Comparison of ENCODE assay signal across 22 cellular contexts in the genomic region with DNA sequence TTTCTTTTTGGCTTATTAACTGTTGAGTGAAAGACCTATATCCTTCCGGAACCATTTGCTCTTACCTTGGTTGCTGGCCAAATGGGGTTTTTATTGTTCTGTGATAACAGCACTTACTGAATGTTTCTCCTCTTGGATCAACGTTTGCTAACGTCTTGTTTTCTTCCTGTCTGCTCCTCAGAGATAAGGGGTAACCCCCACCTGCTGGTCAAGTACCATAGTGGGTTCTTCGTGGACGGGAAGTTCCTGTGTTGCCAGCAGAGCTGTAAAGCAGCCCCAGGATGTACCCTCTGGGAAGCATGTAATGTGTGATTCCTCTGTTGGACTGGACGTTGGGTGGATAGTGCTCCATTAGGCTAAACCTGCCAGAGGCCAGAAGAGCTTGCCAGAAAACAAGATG. TPM values are rescaled to one million over a fixed set of nuclear protein-coding genes. Genes with fewer than 3 reads are reported as not detected.
DNase-seq lines count a peak whose midpoint lies in the region; ATAC-seq and TF ChIP-seq lines count a peak whose summit lies in the region.
"Had no signal": no experiment of that assay in that cellular context is flagged by ENCODE, and none has a peak within 500 bp of the region (broad histone marks: within the 10 kb centered on the region; RNA-seq: fewer than 3 reads in every experiment).

No MANE protein-coding gene starts in this region.

- H3F3A ChIP-seq in SK-N-SH (replicated peaks; ENCODE audit: insufficient read depth) (no peaks in the 10 kb centered on the region), neural progenitor cell (ENCODE audit: low read depth) (no peaks in the 10 kb centered on the region)

- H3K4me3 Mint-ChIP-seq in neural progenitor cell: no peak overlapping the region
- H3K4me3 Mint-ChIP-seq: activated CD4-positive, alpha-beta memory T cell treated with anti-CD3 and anti-CD28 coated beads, Interleukin-2, amount 10 ng/mL, durations not matched to agents 7 days and 5 days; neural crest cell had no signal

- H3K9me3 ChIP-seq in SK-N-SH (no peaks in the 10 kb centered on the region), neural progenitor cell (ENCODE audit: low read depth) (no peaks in the 10 kb centered on the region)
- H3K9me3 ChIP-seq: prostate gland, spleen had no signal

- TF ChIP-seq CTCF in SK-N-SH (IDR thresholded peaks at IDR 0.05) (no peak), neural progenitor cell (IDR thresholded peaks at IDR 0.05) (no peak)

- H3K4me2 ChIP-seq in SK-N-SH (no peak overlapping the region), neural progenitor cell (no peak overlapping the region)

- CTCF ChIA-PET in SK-N-SH (lab: Yijun Ruan, JAX): no interaction called here

- no peak for TF ChIP-seq RAD21 in SK-N-SH (IDR thresholded peaks at IDR 0.05; ENCODE audit: low read length)

- H3K9me2 ChIP-seq in SK-N-SH: no peaks in the 10 kb centered on the region

- no peak overlapping the region for H3K4me3 ChIP-seq in SK-N-SH (ENCODE audit: low read depth in 2 of 2, low read length in 1 of 2)
- no peak overlapping the region for H3K4me3 ChIP-seq in neural progenitor cell
- H3K4me3 ChIP-seq: prostate gland, spleen had no signal

- H3K9me3 Mint-ChIP-seq in neural progenitor cell: no peaks in the 10 kb centered on the region
- H3K9me3 Mint-ChIP-seq: activated CD4-positive, alpha-beta memory T cell treated with anti-CD3 and anti-CD28 coated beads, Interleukin-2, amount 10 ng/mL, durations not matched to agents 7 days and 5 days had no signal

- H3K36me3 Mint-ChIP-seq in neural progenitor cell: no peaks in the 10 kb centered on the region

- no peak overlapping the region for H3K27ac Mint-ChIP-seq in neural progenitor cell
- H3K27ac Mint-ChIP-seq: activated CD4-positive, alpha-beta memory T cell treated with anti-CD3 and anti-CD28 coated beads, Interleukin-2, amount 10 ng/mL, durations not matched to agents 7 days and 5 days had no signal

- POLR2A ChIA-PET in SK-N-SH (lab: Yijun Ruan, JAX): no interaction called here

- H3K27me3 ChIP-seq in SK-N-SH (ENCODE audit: insufficient read depth): no peaks in the 10 kb centered on the region
- H3K27me3 ChIP-seq in neural progenitor cell: no peaks in the 10 kb centered on the region

- H2AFZ ChIP-seq in SK-N-SH (ENCODE audit: low read depth): no peak overlapping the region
- peak overlapping the region; percentile 72 for H2AFZ ChIP-seq in neural progenitor cell (replicated peaks)

- H3K4me1 Mint-ChIP-seq in neural progenitor cell: peaks cover 7% of the 10 kb centered on the region
- H3K4me1 Mint-ChIP-seq: activated CD4-positive, alpha-beta memory T cell treated with anti-CD3 and anti-CD28 coated beads, Interleukin-2, amount 10 ng/mL, durations not matched to agents 7 days and 5 days had no signal

- H3K9ac ChIP-seq in SK-N-SH (no peak overlapping the region), neural progenitor cell (no peak overlapping the region)

- DNase-seq in SK-N-SH (no peak), NCI-H1092 treated with DMSO at 0.1 percent for 48 hours (lab: John Stamatoyannopoulos, UW) (peak; percentile 77), dermis microvascular lymphatic vessel endothelial cell (ENCODE audit: low read depth in 2 of 2) (peak; percentile 86 to 96), neural progenitor cell (ENCODE audit: low spot score) (no peak), midbrain (lab: John Stamatoyannopoulos, UW) (no peak), DMS53 treated with DMSO at 0.1 percent for 48 hours (lab: John Stamatoyannopoulos, UW; ENCODE audit: unreplicated experiment) (no peak), HT-29 (ENCODE audit: low spot score) (no peak)
- DNase-seq: activated CD4-positive, alpha-beta memory T cell treated with anti-CD3 and anti-CD28 coated beads, Interleukin-2, amount 10 ng/mL, durations not matched to agents 7 days and 5 days; activated naive CD4-positive, alpha-beta T cell; hippocampal formation; IMR-90; kidney; NCI-H187 treated with DMSO at 0.1 percent for 48 hours; RPMI8226; spleen had no signal

- WGBS in SK-N-SH (ENCODE audit: low lambda C conversion rate): 16% methylated on average over 6 of the region's 6 CpGs

- ATAC-seq in SK-N-SH treated with all-trans-retinoic acid at 6 μM for 48 hours: no peak
- ATAC-seq: HCT116 had no signal

- H3K4me1 ChIP-seq in SK-N-SH (ENCODE audit: control insufficient read depth in 1 of 2, insufficient read depth in 2 of 2, low read depth in 1 of 2, low read length in 1 of 2): peaks cover 0 to 2% of the 10 kb centered on the region in 2 experiments; a peak in 1 of 4 replicates
- H3K4me1 ChIP-seq in neural progenitor cell: peaks cover 9% of the 10 kb centered on the region
- H3K4me1 ChIP-seq: prostate gland, spleen had no signal

- H3K36me3 ChIP-seq in SK-N-SH (replicated peaks in 1 of 2; ENCODE audit: control insufficient read depth in 1 of 2, insufficient read depth in 2 of 2, low read length in 1 of 2): no peaks in the 10 kb centered on the region
- H3K36me3 ChIP-seq in neural progenitor cell: no peaks in the 10 kb centered on the region
- H3K36me3 ChIP-seq: prostate gland, spleen had no signal

- H3K27ac ChIP-seq in SK-N-SH (ENCODE audit: low read depth in 2 of 2, low read length in 1 of 2): no peak overlapping the region
- H3K27ac ChIP-seq in neural progenitor cell: no peak overlapping the region
- H3K27ac ChIP-seq: prostate gland had no signal

- TF ChIP-seq EP300 in SK-N-SH (IDR thresholded peaks at IDR 0.05; ENCODE audit: borderline replicate concordance in 1 of 2, low read depth in 1 of 2, low read length in 1 of 2): no peak

- H3K79me2 ChIP-seq in SK-N-SH (ENCODE audit: insufficient read depth) (no peaks in the 10 kb centered on the region), neural progenitor cell (ENCODE audit: low read depth) (no peaks in the 10 kb centered on the region)

- no peaks in the 10 kb centered on the region for H4K20me1 ChIP-seq in SK-N-SH (ENCODE audit: insufficient read depth)
- no peaks in the 10 kb centered on the region for H4K20me1 ChIP-seq in neural progenitor cell (ENCODE audit: low read depth)

- no peaks in the 10 kb centered on the region for H3K27me3 Mint-ChIP-seq in neural progenitor cell (ENCODE audit: insufficient read depth, low read depth)

TF ChIP-seq in SK-N-SH treated with all-trans-retinoic acid at 6 μM for 48 hours, 23 proteins besides CTCF, POLR2A, EP300 and RAD21:
- TF ChIP-seq CREB5 (CRISPR knock-in tag; IDR thresholded peaks at IDR 0.05; ENCODE audit: low read depth) (no peak), ISL1 (CRISPR knock-in tag; IDR thresholded peaks at IDR 0.05) (peak; percentile 42)

TF ChIP-seq in SK-N-SH, 30 proteins besides CTCF, POLR2A, EP300 and RAD21:
- TF ChIP-seq TAF1 (IDR thresholded peaks at IDR 0.05; ENCODE audit: borderline replicate concordance, low read depth, low read length) (no peak), RXRA (IDR thresholded peaks at IDR 0.05; ENCODE audit: borderline replicate concordance, low read depth) (no peak), USF2 (IDR thresholded peaks at IDR 0.05; ENCODE audit: borderline replicate concordance, low read depth, low read length) (no peak), NFIC (IDR thresholded peaks at IDR 0.05; ENCODE audit: borderline replicate concordance) (no peak), GABPA (IDR thresholded peaks at IDR 0.05; ENCODE audit: low read depth) (no peak), FOXM1 (IDR thresholded peaks at IDR 0.05; ENCODE audit: low read depth) (no peak), GATA2 (CRISPR knock-in tag; IDR thresholded peaks at IDR 0.05) (no peak), MEF2A (IDR thresholded peaks at IDR 0.05; ENCODE audit: borderline replicate concordance, low read depth) (no peak), FOSL2 (IDR thresholded peaks at IDR 0.05; ENCODE audit: borderline replicate concordance, low read depth) (no peak), SMC3 (IDR thresholded peaks at IDR 0.05; ENCODE audit: low read depth, low read length) (no peak), RCOR1 (IDR thresholded peaks at IDR 0.05; ENCODE audit: low read length) (no peak), USF1 (IDR thresholded peaks at IDR 0.05; ENCODE audit: borderline replicate concordance, low read depth) (no peak), TEAD4 (IDR thresholded peaks at IDR 0.05; ENCODE audit: borderline replicate concordance, insufficient read depth) (no peak)

RNA-seq across cellular contexts. Expression of gene BMX, which starts 15.3 kb away (rescaled TPM):
- polyA plus RNA-seq in SK-N-SH (2012; rRNA removed): not detected in 2 replicates
- polyA plus RNA-seq in SK-N-SH (2012; cell fraction: cytosol; rRNA removed): 0.01 TPM in 1 of 2 replicates, not detected in the other
- polyA plus RNA-seq in SK-N-SH (2012; cell fraction: nucleus; rRNA removed): not detected in 2 replicates
- 68.9 and 119 TPM in 2 replicates for total RNA-seq in dermis microvascular lymphatic vessel endothelial cell
- not detected in 2 replicates for total RNA-seq in neural progenitor cell (ENCODE audit: low replicate concordance)
- total RNA-seq in HT-29 (2014; rRNA removed; shearing (Covaris generic)): not detected in 2 replicates
- total RNA-seq: activated CD4-positive, alpha-beta memory T cell treated with anti-CD3 and anti-CD28 coated beads, Interleukin-2, amount 10 ng/mL, durations not matched to agents 7 days and 5 days; chondrocyte; G401; IMR-90; neural crest cell had no signal
- polyA plus RNA-seq: BJ, IMR-90 had no signal

RNA-seq across cellular contexts. Expression of gene PIR, which starts 22.8 kb away (rescaled TPM):
- polyA plus RNA-seq in SK-N-SH (2012; rRNA removed): 12.3 and 13.2 TPM in 2 replicates
- polyA plus RNA-seq in SK-N-SH (2012; cell fraction: cytosol; rRNA removed): 16.1 and 16.5 TPM in 2 replicates
- polyA plus RNA-seq in SK-N-SH (2012; cell fraction: nucleus; rRNA removed): 10.8 and 12.6 TPM in 2 replicates
- 98.9 and 117 TPM in 2 replicates for total RNA-seq in dermis microvascular lymphatic vessel endothelial cell
- 40.2 and 45.0 TPM in 2 replicates for total RNA-seq in neural progenitor cell (ENCODE audit: low replicate concordance)
- 9.8 and 10.3 TPM in 2 replicates for total RNA-seq in HT-29 (2014; rRNA removed; shearing (Covaris generic))

Comparison
In these comparisons a context has a peak if more than half of its experiments do, and no peak if none do; other contexts are left out.
1. DNase-seq: peak in NCI-H1092 treated with DMSO at 0.1 percent for 48 hours (single experiment) and dermis microvascular lymphatic vessel endothelial cell (2 of 2); none in SK-N-SH (single experiment), neural progenitor cell (single experiment), midbrain (single experiment), DMS53 treated with DMSO at 0.1 percent for 48 hours (single experiment) and HT-29 (single experiment).
2. RNA of gene BMX, which starts 15.3 kb away (total RNA-seq): 68.9 to 119 TPM in dermis microvascular lymphatic vessel endothelial cell; not detected in neural progenitor cell and not detected in HT-29; every median in the first group is over 10 times any median in the second.